11 cellular contexts compared by ENCODE assay signal in genomic region chr6:109484161-109484560, GRCh38. TPM values are rescaled to one million over a fixed set of nuclear protein-coding genes. Genes with fewer than 3 reads are reported as not detected.
A peak's percentile ranks its signal among the peaks of the same experiment; 100 is the strongest.
DNase-seq lines count a peak whose midpoint lies in the region; ATAC-seq, FAIRE-seq and TF ChIP-seq lines count a peak whose summit lies in the region.
"Had no signal": no experiment of that assay in that cellular context is flagged by ENCODE, and none has a peak within 500 bp of the region (broad histone marks: within the 10 kb centered on the region; RNA-seq: fewer than 3 reads in every experiment).

No MANE protein-coding gene starts in this region.

- DNase-seq in K562 (ENCODE audit: extremely low read depth in 1 of 4, low spot score in 3 of 4) (no peak), natural killer cell (no peak), caudate nucleus (lab: John Stamatoyannopoulos, UW) (no peak)
- DNase-seq in stimulated activated CD4-positive, alpha-beta T cell treated with anti-CD3 and anti-CD28 coated beads, Interleukin-12 subunit alpha, Interleukin-12 subunit beta, amount 100 ng/mL, for 4 hours: no peak
- DNase-seq: foreskin keratinocyte had no signal

- TF ChIP-seq RAD21 in K562 (CRISPR knock-in tag; conservative IDR thresholded peaks at IDR 0.05 in 1 of 2, IDR thresholded peaks at IDR 0.05 in 1 of 2): no peak

- peaks cover 36% of the 10 kb centered on the region for H3K79me2 ChIP-seq in K562 (ENCODE audit: control insufficient read depth, insufficient read depth, low read length)

- H3K27me3 Mint-ChIP-seq in IgD-negative memory B cell (peaks cover 1% of the 10 kb centered on the region), natural killer cell (ENCODE audit: low read depth in 2 of 2) (no peaks in the 10 kb centered on the region)

- peaks cover 0 to 29% (median 21%) of the 10 kb centered on the region in 11 experiments; a peak in 17 of 22 replicates for H4K20me1 ChIP-seq in BLaER1 treated with 17β-estradiol and CSF1 and Interleukin-3, amounts not matched to agents 10 nM and 100 nM
- H4K20me1 ChIP-seq in K562 (replicated peaks; ENCODE audit: control insufficient read depth, insufficient read depth, low read length): no peaks in the 10 kb centered on the region

- H3K4me3 ChIP-seq in BLaER1 treated with 17β-estradiol and CSF1 and Interleukin-3, amounts not matched to agents 10 nM and 100 nM: peak overlapping the region in 4 of 10 experiments; percentile 53 to 68 (median 56); a peak in 2 of 20 replicates
- no peak overlapping the region for H3K4me3 ChIP-seq in K562

- H3K36me3 ChIP-seq in BLaER1 treated with 17β-estradiol and CSF1 and Interleukin-3, amounts not matched to agents 10 nM and 100 nM: peaks cover 18 to 28% (median 27%) of the 10 kb centered on the region in 11 experiments; a peak in 21 of 22 replicates
- peaks cover 22% of the 10 kb centered on the region for H3K36me3 ChIP-seq in K562 (ENCODE audit: control insufficient read depth, insufficient read depth, low read length)

- peak overlapping the region; percentile 81 to 90 (median 87) for H3K4me3 Mint-ChIP-seq in IgD-negative memory B cell
- peak overlapping the region; percentile 80 for H3K4me3 Mint-ChIP-seq in natural killer cell

- 0 out of 22 replicates have a peak, but pooled peaks cover 0 to 2% (median 0%) of the 10 kb centered on the region in 11 experiments for H3K27me3 ChIP-seq in BLaER1 treated with 17β-estradiol and CSF1 and Interleukin-3, amounts not matched to agents 10 nM and 100 nM
- no peaks in the 10 kb centered on the region for H3K27me3 ChIP-seq in K562 (ENCODE audit: control insufficient read depth in 2 of 2, insufficient read depth in 2 of 2, low read length in 2 of 2)
- H3K27me3 ChIP-seq: foreskin keratinocyte, SJSA1 had no signal

- TF ChIP-seq POLR2A in K562 (conservative IDR thresholded peaks at IDR 0.05): no peak

- TF ChIP-seq CTCF in K562 (IDR thresholded peaks at IDR 0.05 in 2 of 3, conservative IDR thresholded peaks at IDR 0.05 in 1 of 3; ENCODE audit: insufficient read depth in 2 of 3, low read depth in 1 of 3, low read length in 3 of 3) (no peak), natural killer cell (IDR thresholded peaks at IDR 0.05) (no peak)

- H3K9me3 Mint-ChIP-seq in IgD-negative memory B cell (peaks cover 0 to 3% (median 0%) of the 10 kb centered on the region in 3 donors), natural killer cell (no peaks in the 10 kb centered on the region)
- H3K9me3 Mint-ChIP-seq: activated naive CD4-positive, alpha-beta T cell treated with anti-CD3 and anti-CD28 coated beads, Interleukin-2, amount 50 U/mL, for 72 hours had no signal

- in situ Hi-C loops in K562 (cut with MboI): no loop called here

- peak overlapping the region in 10 of 11 experiments; percentile 61 to 93 (median 78); a peak in 17 of 22 replicates for H3K4me2 ChIP-seq in BLaER1 treated with 17β-estradiol and CSF1 and Interleukin-3, amounts not matched to agents 10 nM and 100 nM
- peak overlapping the region; percentile 88 for H3K4me2 ChIP-seq in K562 (ENCODE audit: insufficient read depth, low read length)

- no peak for TF ChIP-seq EP300 in K562 (IDR thresholded peaks at IDR 0.05; ENCODE audit: low read length)

- H3K36me3 Mint-ChIP-seq in IgD-negative memory B cell: peaks cover 13% of the 10 kb centered on the region
- H3K36me3 Mint-ChIP-seq in natural killer cell: peaks cover 12% of the 10 kb centered on the region

- POLR2A ChIA-PET in K562 (lab: Yijun Ruan, JAX): interaction anchor here (1.7 kb wide), 1 partner anchor 23 kb away, joined by 5 read pairs; no protein-coding TSS in a partner anchor

- WGBS in K562 (ENCODE audit: insufficient coverage, low coverage, missing lambda C conversion rate): 37% methylated on average over 3 of the region's 3 CpGs

- H3K9me3 ChIP-seq in BLaER1 treated with 17β-estradiol and CSF1 and Interleukin-3, amounts not matched to agents 10 nM and 100 nM (replicated peaks in 1 of 11): peaks cover 0 to 4% (median 0%) of the 10 kb centered on the region in 11 experiments; a peak in 4 of 22 replicates
- H3K9me3 ChIP-seq in K562 (replicated peaks; ENCODE audit: control insufficient read depth, insufficient read depth, low read depth, low read length): no peaks in the 10 kb centered on the region
- H3K9me3 ChIP-seq: SJSA1 had no signal

- H3K9me1 ChIP-seq in K562 (ENCODE audit: control insufficient read depth, insufficient read depth, low read length): no peaks in the 10 kb centered on the region

- H3K27ac Mint-ChIP-seq in IgD-negative memory B cell: peak overlapping the region; percentile 85 to 95 (median 89)
- H3K27ac Mint-ChIP-seq in natural killer cell: peak overlapping the region; percentile 35 to 75

- no peak overlapping the region for H3K27ac ChIP-seq in BLaER1 treated with 17β-estradiol and CSF1 and Interleukin-3, amounts not matched to agents 10 nM and 100 nM
- H3K27ac ChIP-seq in K562 (ENCODE audit: extremely low read depth, low read depth, low read length): no peak overlapping the region
- H3K27ac ChIP-seq in caudate nucleus (ENCODE audit: low read depth, low read length): no peak overlapping the region
- H3K27ac ChIP-seq: foreskin keratinocyte, SJSA1 had no signal

- peak overlapping the region; percentile 98 for H2AFZ ChIP-seq in K562 (ENCODE audit: low read depth, low read length)

- intact Hi-C loops in K562 (cut with micrococcal nuclease) (no loop called here), natural killer cell (cut with micrococcal nuclease) (no loop called here)

- no peak for FAIRE-seq in K562 (lab: Jason Lieb, UNC)

- H3K4me1 ChIP-seq in BLaER1 treated with 17β-estradiol and CSF1 and Interleukin-3, amounts not matched to agents 10 nM and 100 nM: peaks cover 31 to 40% (median 36%) of the 10 kb centered on the region in 10 experiments
- H3K4me1 ChIP-seq in K562 (replicated peaks in 1 of 2; ENCODE audit: control insufficient read depth in 2 of 2, insufficient read depth in 2 of 2, low read length in 2 of 2): peaks cover 21 to 22% of the 10 kb centered on the region in 2 experiments

- no TSS peak for BruUV-seq in K562 (replicated peaks; lab: Mats Ljungman, UMichigan)

- H3K9ac ChIP-seq in BLaER1 treated with 17β-estradiol and CSF1 and Interleukin-3, amounts not matched to agents 10 nM and 100 nM: peak overlapping the region in 1 of 11 experiments; percentile 63; a peak in 4 of 22 replicates
- no peak overlapping the region for H3K9ac ChIP-seq in K562 (ENCODE audit: insufficient read depth in 1 of 2, low read depth in 2 of 2, low read length in 2 of 2)

- CTCF ChIA-PET in K562 (lab: Yijun Ruan, JAX; ENCODE audit: low intra/inter-chr PET ratio): no interaction called here

- H3K4me1 Mint-ChIP-seq in IgD-negative memory B cell (peaks cover 16 to 33% (median 32%) of the 10 kb centered on the region in 3 donors), natural killer cell (peaks cover 31 to 43% of the 10 kb centered on the region in 2 donors)

- no peak for ATAC-seq in K562
- no peak for ATAC-seq in natural killer cell
- no peak for ATAC-seq in GM18858 (IDR thresholded peaks at IDR 0.05; ENCODE audit: unreplicated experiment)
- ATAC-seq in HG02885 (IDR thresholded peaks at IDR 0.05; ENCODE audit: poor library complexity, unreplicated experiment): no peak

RNA-seq across cellular contexts. Expression of gene ZBTB24, which starts 1.1 kb away (rescaled TPM):
- 15.5 TPM for polyA plus RNA-seq in IgD-negative memory B cell
- 7.0 and 15.8 TPM in 2 replicates for total RNA-seq in K562 (2011; cell fraction: chromatin; rRNA removed; ENCODE audit: low replicate concordance)
- total RNA-seq in K562 (2011; cell fraction: nucleolus; rRNA removed): 5.2 and 5.5 TPM in 2 replicates
- total RNA-seq in K562 (2011; cell fraction: nucleoplasm; rRNA removed): 7.4 and 8.9 TPM in 2 replicates
- 8.3 and 9.3 TPM in 2 replicates for total RNA-seq in K562 (2014; rRNA removed)
- 13.4 and 13.7 TPM in 2 replicates for total RNA-seq in K562 (2014; rRNA removed; fragmentation: Illumina TruSeq; extraction: Trizol)
- 15.8 and 16.7 TPM in 2 replicates for total RNA-seq in K562 (2015; rRNA removed; fragmentation: Illumina TruSeq; extraction: Trizol)
- total RNA-seq in K562 (2021): 8.5 TPM in 2 replicates
- polyA plus RNA-seq in K562 (2011; rRNA removed): 3.8 and 4.3 TPM in 2 replicates
- 2.6 and 3.1 TPM in 2 replicates for polyA plus RNA-seq in K562 (2011; cell fraction: cytosol; rRNA removed)
- polyA plus RNA-seq in K562 (2011; cell fraction: nucleus; rRNA removed): 3.7 and 4.5 TPM in 2 replicates
- 5.4 and 5.5 TPM in 2 replicates for polyA plus RNA-seq in K562 (2012)
- polyA plus RNA-seq in K562 (2014; fragmentation: Illumina TruSeq; extraction: Trizol): 8.2 and 10.1 TPM in 2 replicates
- 1 to 10 TPM; 2.0 to 2.5 TPM for polyA plus RNA-seq in K562 (2014; fragmentation: Nextera tagmentation; extraction: Ambion mirVana)
- polyA plus RNA-seq in K562 (2014; rRNA removed): 5.3 TPM in 2 replicates
- 7.6 and 7.9 TPM in 2 replicates for polyA minus RNA-seq in K562 (2011; rRNA and poly(A)+ RNA removed)
- 4.4 and 5.5 TPM in 2 replicates for polyA minus RNA-seq in K562 (2011; cell fraction: cytosol; rRNA and poly(A)+ RNA removed)
- 4.2 and 7.4 TPM in 2 replicates for polyA minus RNA-seq in K562 (2011; cell fraction: nucleus; rRNA and poly(A)+ RNA removed)
- 10 to 100 TPM in 1 of 3 donors, 1 to 10 TPM in 2; 6.7 to 10.6 (median 8.6) TPM for total RNA-seq in natural killer cell

RNA-seq across cellular contexts. Expression of gene MICAL1, which starts 28.6 kb away (rescaled TPM):
- polyA plus RNA-seq in IgD-negative memory B cell: 23.9 TPM
- 67.8 and 124 TPM in 2 replicates for total RNA-seq in K562 (2011; cell fraction: chromatin; rRNA removed; ENCODE audit: low replicate concordance)
- 63.3 and 63.4 TPM in 2 replicates for total RNA-seq in K562 (2011; cell fraction: nucleolus; rRNA removed)
- 56.3 and 70.8 TPM in 2 replicates for total RNA-seq in K562 (2011; cell fraction: nucleoplasm; rRNA removed)
- 7.0 and 10.5 TPM in 2 replicates for total RNA-seq in K562 (2014; rRNA removed)
- 3.0 and 3.7 TPM in 2 replicates for total RNA-seq in K562 (2014; rRNA removed; fragmentation: Illumina TruSeq; extraction: Trizol)
- 4.6 and 5.3 TPM in 2 replicates for total RNA-seq in K562 (2015; rRNA removed; fragmentation: Illumina TruSeq; extraction: Trizol)
- total RNA-seq in K562 (2021): 11.0 and 12.3 TPM in 2 replicates
- 11.5 and 11.6 TPM in 2 replicates for polyA plus RNA-seq in K562 (2011; rRNA removed)
- 5.4 and 9.1 TPM in 2 replicates for polyA plus RNA-seq in K562 (2011; cell fraction: cytosol; rRNA removed)
- 72.2 and 124 TPM in 2 replicates for polyA plus RNA-seq in K562 (2011; cell fraction: nucleus; rRNA removed)
- 10.9 and 26.0 TPM in 2 replicates for polyA plus RNA-seq in K562 (2012)
- 8.4 and 9.0 TPM in 2 replicates for polyA plus RNA-seq in K562 (2014; fragmentation: Illumina TruSeq; extraction: Trizol)
- under 1 TPM; 0.07 to 0.15 TPM for polyA plus RNA-seq in K562 (2014; fragmentation: Nextera tagmentation; extraction: Ambion mirVana)
- polyA plus RNA-seq in K562 (2014; rRNA removed): 11.5 and 15.2 TPM in 2 replicates
- polyA minus RNA-seq in K562 (2011; rRNA and poly(A)+ RNA removed): 3.5 and 4.8 TPM in 2 replicates
- polyA minus RNA-seq in K562 (2011; cell fraction: cytosol; rRNA and poly(A)+ RNA removed): 3.5 and 5.0 TPM in 2 replicates
- 12.9 and 14.9 TPM in 2 replicates for polyA minus RNA-seq in K562 (2011; cell fraction: nucleus; rRNA and poly(A)+ RNA removed)
- 100 to 1,000 TPM in 1 of 3 donors, 10 to 100 TPM in 2; 72.4 to 102 (median 81.3) TPM for total RNA-seq in natural killer cell

RNA-seq across cellular contexts. Expression of gene SMPD2, which starts 43.6 kb away (rescaled TPM):
- polyA plus RNA-seq in IgD-negative memory B cell (22.0 TPM), K562 (2011; rRNA removed) (14.8 and 18.3 TPM in 2 replicates), K562 (2014; fragmentation: Illumina TruSeq; extraction: Trizol) (20.5 TPM in 2 replicates), K562 (2014; fragmentation: Nextera tagmentation; extraction: Ambion mirVana) (1 to 10 TPM in 1 of 2 experiments, under 1 TPM in 1; 0.13 to 1.2 TPM), K562 (2014; rRNA removed) (19.3 and 21.8 TPM in 2 replicates)
- total RNA-seq in K562 (2011; cell fraction: chromatin; rRNA removed; ENCODE audit: low replicate concordance): 40.0 and 130 TPM in 2 replicates
- 68.9 and 90.7 TPM in 2 replicates for total RNA-seq in K562 (2011; cell fraction: nucleolus; rRNA removed)
- 59.2 and 61.0 TPM in 2 replicates for total RNA-seq in K562 (2011; cell fraction: nucleoplasm; rRNA removed)
- total RNA-seq in K562 (2014; rRNA removed) (20.8 and 23.9 TPM in 2 replicates), K562 (2014; rRNA removed; fragmentation: Illumina TruSeq; extraction: Trizol) (8.8 and 14.5 TPM in 2 replicates), K562 (2015; rRNA removed; fragmentation: Illumina TruSeq; extraction: Trizol) (16.8 and 18.1 TPM in 2 replicates), K562 (2021) (20.4 TPM in 2 replicates), natural killer cell (10 to 100 TPM; 25.0 to 37.3 (median 29.3) TPM)
- 15.1 and 22.6 TPM in 2 replicates for polyA plus RNA-seq in K562 (2011; cell fraction: cytosol; rRNA removed)
- 61.2 and 64.9 TPM in 2 replicates for polyA plus RNA-seq in K562 (2011; cell fraction: nucleus; rRNA removed)
- 14.3 and 17.2 TPM in 2 replicates for polyA plus RNA-seq in K562 (2012)
- polyA minus RNA-seq in K562 (2011; rRNA and poly(A)+ RNA removed): 25.8 and 28.5 TPM in 2 replicates
- polyA minus RNA-seq in K562 (2011; cell fraction: cytosol; rRNA and poly(A)+ RNA removed): 8.1 and 12.0 TPM in 2 replicates
- 43.4 and 53.0 TPM in 2 replicates for polyA minus RNA-seq in K562 (2011; cell fraction: nucleus; rRNA and poly(A)+ RNA removed)

RNA-seq across cellular contexts. Expression of gene PPIL6, which starts 43.7 kb away (rescaled TPM):
- polyA plus RNA-seq in IgD-negative memory B cell: 1.1 TPM
- total RNA-seq in K562 (2011; cell fraction: chromatin; rRNA removed; ENCODE audit: low replicate concordance): 0.19 TPM in 1 of 2 replicates, not detected in the other
- total RNA-seq in K562 (2011; cell fraction: nucleolus; rRNA removed): not detected in 2 replicates
- 0.15 TPM in 1 of 2 replicates, not detected in the other for total RNA-seq in K562 (2011; cell fraction: nucleoplasm; rRNA removed)
- 0.33 TPM in 1 of 2 replicates, not detected in the other for total RNA-seq in K562 (2014; rRNA removed)
- total RNA-seq in K562 (2014; rRNA removed; fragmentation: Illumina TruSeq; extraction: Trizol): 0.64 and 0.98 TPM in 2 replicates
- total RNA-seq in K562 (2015; rRNA removed; fragmentation: Illumina TruSeq; extraction: Trizol): 0.68 and 0.76 TPM in 2 replicates
- total RNA-seq in K562 (2021): 0.47 and 0.87 TPM in 2 replicates
- 0.36 and 1.1 TPM in 2 replicates for polyA plus RNA-seq in K562 (2011; rRNA removed)
- polyA plus RNA-seq in K562 (2011; cell fraction: cytosol; rRNA removed): 0.09 and 0.29 TPM in 2 replicates
- polyA plus RNA-seq in K562 (2011; cell fraction: nucleus; rRNA removed): 0.10 and 0.37 TPM in 2 replicates
- 0.72 and 2.6 TPM in 2 replicates for polyA plus RNA-seq in K562 (2012)
- polyA plus RNA-seq in K562 (2014; fragmentation: Illumina TruSeq; extraction: Trizol): 0.35 and 0.49 TPM in 2 replicates
- polyA plus RNA-seq in K562 (2014; fragmentation: Nextera tagmentation; extraction: Ambion mirVana): under 1 TPM; 0.13 to 0.14 TPM
- 0.03 and 1.5 TPM in 2 replicates for polyA plus RNA-seq in K562 (2014; rRNA removed)
- polyA minus RNA-seq in K562 (2011; rRNA and poly(A)+ RNA removed): 0.42 and 1.3 TPM in 2 replicates
- not detected in 2 replicates for polyA minus RNA-seq in K562 (2011; cell fraction: cytosol; rRNA and poly(A)+ RNA removed)
- 0.27 TPM in 1 of 2 replicates, not detected in the other for polyA minus RNA-seq in K562 (2011; cell fraction: nucleus; rRNA and poly(A)+ RNA removed)
- under 1 TPM; 0.28 to 0.70 (median 0.40) TPM for total RNA-seq in natural killer cell
- total RNA-seq: activated naive CD4-positive, alpha-beta T cell treated with anti-CD3 and anti-CD28 coated beads, Interleukin-2, amount 50 U/mL, for 72 hours had no signal
